ENCODE assay signal across 1 cellular context in genomic region chr5:122263352-122264030, GRCh38.
TF ChIP-seq lines count a peak whose summit lies in the region.

No MANE protein-coding gene starts in this region.

TF ChIP-seq in SK-N-SH, 30 proteins besides CTCF, POLR2A, EP300 and RAD21 (continued from another document):
- TF ChIP-seq REST (IDR thresholded peaks at IDR 0.05; ENCODE audit: low read depth, low read length) (no peak), SIN3A (IDR thresholded peaks at IDR 0.05; ENCODE audit: borderline replicate concordance, low read depth, low read length) (no peak), RXRA (IDR thresholded peaks at IDR 0.05; ENCODE audit: borderline replicate concordance, low read depth) (no peak), TAF1 (IDR thresholded peaks at IDR 0.05; ENCODE audit: borderline replicate concordance, low read depth, low read length) (no peak), PBX3 (IDR thresholded peaks at IDR 0.05) (no peak), JUND (IDR thresholded peaks at IDR 0.05) (no peak), ELF1 (IDR thresholded peaks at IDR 0.05) (no peak), POLR2AphosphoS5 (IDR thresholded peaks at IDR 0.05; ENCODE audit: low read depth, low read length) (no peak)
TF ChIP-seq in SK-N-SH: peak in this region for 0.
